24 cellular contexts compared by ENCODE assay signal in the genomic region with DNA sequence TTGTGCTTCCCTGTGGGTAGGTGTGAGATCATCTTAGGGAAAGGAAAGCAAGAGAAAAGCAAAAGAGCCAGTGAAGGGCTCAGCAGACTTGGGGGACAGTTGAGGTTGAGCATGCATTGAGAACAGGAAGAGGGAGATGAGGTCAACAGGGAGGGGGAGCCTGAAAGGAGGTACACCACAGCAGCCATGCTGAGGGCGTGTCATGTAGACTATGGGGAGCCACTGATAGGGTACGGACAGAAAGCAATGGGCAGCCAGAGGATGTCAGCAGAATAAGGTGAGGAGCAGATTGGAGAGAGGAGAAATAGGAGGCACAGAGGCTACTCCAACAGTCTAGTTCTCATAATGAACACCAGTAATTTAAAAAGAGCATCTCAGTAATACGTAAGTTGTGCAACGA.
"Had no signal": no experiment of that assay in that cellular context is flagged by ENCODE, and none has a peak within 500 bp of the region (broad histone marks: within the 10 kb centered on the region; RNA-seq: fewer than 3 reads in every experiment).

No MANE protein-coding gene starts in this region.

- H3K27me3 ChIP-seq: dorsolateral prefrontal cortex, esophagus muscularis mucosa, foreskin keratinocyte, gastroesophageal sphincter, heart left ventricle, hepatocyte, left lung had no signal

- H3K4me3 Mint-ChIP-seq: memory B cell; naive thymus-derived CD4-positive, alpha-beta T cell had no signal

- H3K36me3 ChIP-seq: esophagus muscularis mucosa, gastroesophageal sphincter, heart left ventricle, left lung, lower lobe of right lung had no signal

- FAIRE-seq: colon, endothelial cell of umbilical vein, frontal cortex, islet of Langerhans, keratinocyte had no signal

- H3K4me2 ChIP-seq: hepatocyte had no signal

- H3K4me1 ChIP-seq: esophagus muscularis mucosa, foreskin keratinocyte, gastroesophageal sphincter, heart left ventricle, left lung, lower lobe of right lung had no signal

- H3K79me2 ChIP-seq: hepatocyte had no signal

- DNase-seq: dermis blood vessel endothelial cell; dorsolateral prefrontal cortex; effector CD4-positive, alpha-beta T cell; effector memory CD4-positive, alpha-beta T cell; foreskin keratinocyte; heart left ventricle; hypothalamus; left cardiac atrium; left lung; left ventricle myocardium superior; lower lobe of right lung; mesendoderm; midbrain; naive thymus-derived CD4-positive, alpha-beta T cell had no signal

- H3K4me1 Mint-ChIP-seq: memory B cell; naive thymus-derived CD4-positive, alpha-beta T cell had no signal

- H2AFZ ChIP-seq: hepatocyte had no signal

- H3K36me3 Mint-ChIP-seq: memory B cell; naive thymus-derived CD4-positive, alpha-beta T cell had no signal

- H3K27me3 Mint-ChIP-seq: memory B cell had no signal

- H3K27ac Mint-ChIP-seq: memory B cell; naive thymus-derived CD4-positive, alpha-beta T cell had no signal

- ATAC-seq: foreskin keratinocyte; gastroesophageal sphincter; heart left ventricle; left cardiac atrium; left lung; left ventricle myocardium superior; lower lobe of right lung; naive thymus-derived CD4-positive, alpha-beta T cell had no signal

- H3K27ac ChIP-seq: coronary artery, dorsolateral prefrontal cortex, esophagus muscularis mucosa, foreskin keratinocyte, gastroesophageal sphincter, heart left ventricle, hepatocyte, left lung, lower lobe of right lung had no signal

- H3K4me3 ChIP-seq: coronary artery, dorsolateral prefrontal cortex, esophagus muscularis mucosa, gastroesophageal sphincter, heart left ventricle, hepatocyte, left lung, lower lobe of right lung had no signal
